ENCODE assay signal across 9 cellular contexts in genomic region chrX:110108381-110108796, GRCh38.
DNase-seq lines count a peak whose midpoint lies in the region; ATAC-seq and TF ChIP-seq lines count a peak whose summit lies in the region.
"Had no signal": no experiment of that assay in that cellular context is flagged by ENCODE, and none has a peak within 500 bp of the region (broad histone marks: within the 10 kb centered on the region; RNA-seq: fewer than 3 reads in every experiment).

No MANE protein-coding gene starts in this region.

- CTCF ChIA-PET in CD4-positive, alpha-beta memory T cell (lab: Charles Lee; ENCODE audit: partially characterized antibody), result no interaction called here

- H2AFZ ChIP-seq in ACC112 (ENCODE audit: low read length, unreplicated experiment), result no peak overlapping the region

- no peak overlapping the region for H3K4me3 ChIP-seq in ACC112 (ENCODE audit: low read depth, low read length)
- no peak overlapping the region for H3K4me3 ChIP-seq in fibroblast of mammary gland (ENCODE audit: control insufficient read depth, low read depth, low read length)
- H3K4me3 ChIP-seq in CD4-positive, alpha-beta memory T cell (ENCODE audit: low read length in 2 of 2), result no peak overlapping the region

- DNase-seq in NCI-H69 (lab: John Stamatoyannopoulos, UW) (peak; percentile 93), fibroblast of mammary gland (ENCODE audit: low read depth) (peak; percentile 52), DMS53 treated with DMSO at 0.1 percent for 48 hours (lab: John Stamatoyannopoulos, UW; ENCODE audit: unreplicated experiment) (no peak)
- DNase-seq in activated T-cell treated with anti-CD3 and anti-CD28 coated beads, Interleukin-2, amount 50 U/mL, for 24 hours, result no peak
- DNase-seq in CD4-positive, alpha-beta memory T cell, result no peak
- DNase-seq: activated T-cell treated with anti-CD3 and anti-CD28 coated beads, Interleukin-2, amount 50 U/mL, for 4 hours had no signal

- no peaks in the 10 kb centered on the region for H3K27me3 ChIP-seq in ACC112 (ENCODE audit: insufficient read depth, low read length)
- no peaks in the 10 kb centered on the region for H3K27me3 ChIP-seq in CD4-positive, alpha-beta memory T cell (ENCODE audit: insufficient read depth, low read length)

- peaks cover 9% of the 10 kb centered on the region for H3K4me1 ChIP-seq in ACC112 (ENCODE audit: control insufficient read depth, insufficient read depth, low read length, unreplicated experiment)
- no peaks in the 10 kb centered on the region for H3K4me1 ChIP-seq in CD4-positive, alpha-beta memory T cell (ENCODE audit: insufficient read depth, low read length)

- H3K27ac ChIP-seq in ACC112 (ENCODE audit: low read depth, low read length), result peak overlapping the region; percentile 14; the same call in 1 of the 2 replicates
- H3K27ac ChIP-seq in CD4-positive, alpha-beta memory T cell (ENCODE audit: low read depth, low read length), result no peak overlapping the region

- TF ChIP-seq CTCF in fibroblast of mammary gland (conservative IDR thresholded peaks at IDR 0.05; ENCODE audit: control insufficient read depth, insufficient read depth, low read depth, low read length), result no peak

- POLR2A ChIA-PET in CD4-positive, alpha-beta memory T cell (lab: Charles Lee; ENCODE audit: partially characterized antibody), result no interaction called here

- peaks cover 2% of the 10 kb centered on the region for H3K36me3 Mint-ChIP-seq in activated T-cell treated with anti-CD3 and anti-CD28 coated beads, Interleukin-2, amount 50 U/mL, for 24 hours (ENCODE audit: low read depth)
- H3K36me3 Mint-ChIP-seq in CD4-positive, alpha-beta memory T cell, result peaks cover 8% of the 10 kb centered on the region in 2 donors

- no peaks in the 10 kb centered on the region for H3K36me3 ChIP-seq in ACC112 (ENCODE audit: insufficient read depth, low read length)
- no peaks in the 10 kb centered on the region for H3K36me3 ChIP-seq in CD4-positive, alpha-beta memory T cell (ENCODE audit: insufficient read depth, low read length)

- H3K9me3 ChIP-seq in CD4-positive, alpha-beta memory T cell (ENCODE audit: control insufficient read depth in 1 of 2, low read length in 2 of 2), result no peaks in the 10 kb centered on the region

- H3K4me3 Mint-ChIP-seq in activated T-cell treated with anti-CD3 and anti-CD28 coated beads, Interleukin-2, amount 50 U/mL, for 24 hours, result no peak overlapping the region
- no peak overlapping the region for H3K4me3 Mint-ChIP-seq in CD4-positive, alpha-beta memory T cell
- H3K4me3 Mint-ChIP-seq: activated T-cell treated with anti-CD3 and anti-CD28 coated beads, Interleukin-2, amount 50 U/mL, for 4 hours had no signal

- H3K27ac Mint-ChIP-seq in activated T-cell treated with anti-CD3 and anti-CD28 coated beads, Interleukin-2, amount 50 U/mL, for 24 hours, result no peak overlapping the region
- no peak overlapping the region for H3K27ac Mint-ChIP-seq in CD4-positive, alpha-beta memory T cell

- no peaks in the 10 kb centered on the region for H3K9me3 Mint-ChIP-seq in activated T-cell treated with anti-CD3 and anti-CD28 coated beads, Interleukin-2, amount 50 U/mL, for 24 hours
- H3K9me3 Mint-ChIP-seq in CD4-positive, alpha-beta memory T cell, result peaks cover 0 to 1% (median 0%) of the 10 kb centered on the region in 8 donors
- H3K9me3 Mint-ChIP-seq: activated T-cell treated with anti-CD3 and anti-CD28 coated beads, Interleukin-2, amount 50 U/mL, for 4 hours had no signal

- H3K4me1 Mint-ChIP-seq in activated T-cell treated with anti-CD3 and anti-CD28 coated beads, Interleukin-2, amount 50 U/mL, for 24 hours (ENCODE audit: low read depth), result no peaks in the 10 kb centered on the region
- peaks cover 0 to 2% (median under 1%) of the 10 kb centered on the region in 4 donors for H3K4me1 Mint-ChIP-seq in CD4-positive, alpha-beta memory T cell

- no peaks in the 10 kb centered on the region for H3K27me3 Mint-ChIP-seq in activated T-cell treated with anti-CD3 and anti-CD28 coated beads, Interleukin-2, amount 50 U/mL, for 24 hours
- H3K27me3 Mint-ChIP-seq in CD4-positive, alpha-beta memory T cell, result no peaks in the 10 kb centered on the region

- peak; percentile 70 for ATAC-seq in GM21515 (IDR thresholded peaks at IDR 0.05; ENCODE audit: unreplicated experiment)
- ATAC-seq in HG03135 (IDR thresholded peaks at IDR 0.05; ENCODE audit: unreplicated experiment), result no peak
- ATAC-seq: activated T-cell treated with anti-CD3 and anti-CD28 coated beads, Interleukin-2, amount 50 U/mL, for 4 hours had no signal

- H3K79me2 ChIP-seq in ACC112 (ENCODE audit: control insufficient read depth, insufficient read depth, low read length, unreplicated experiment), result peaks cover 2% of the 10 kb centered on the region

- intact Hi-C loops in CD4-positive, alpha-beta memory T cell (cut with micrococcal nuclease), result no loop called here

Comparison
In these comparisons a context has a peak if more than half of its experiments do, and no peak if none do; other contexts are left out.
1. DNase-seq: peak in NCI-H69 (single experiment) and fibroblast of mammary gland (single experiment); none in DMS53 treated with DMSO at 0.1 percent for 48 hours (single experiment), activated T-cell treated with anti-CD3 and anti-CD28 coated beads, Interleukin-2, amount 50 U/mL, for 24 hours (single experiment) and CD4-positive, alpha-beta memory T cell (0 of 5).